ENCODE assay signal across 10 cellular contexts in the genomic region with DNA sequence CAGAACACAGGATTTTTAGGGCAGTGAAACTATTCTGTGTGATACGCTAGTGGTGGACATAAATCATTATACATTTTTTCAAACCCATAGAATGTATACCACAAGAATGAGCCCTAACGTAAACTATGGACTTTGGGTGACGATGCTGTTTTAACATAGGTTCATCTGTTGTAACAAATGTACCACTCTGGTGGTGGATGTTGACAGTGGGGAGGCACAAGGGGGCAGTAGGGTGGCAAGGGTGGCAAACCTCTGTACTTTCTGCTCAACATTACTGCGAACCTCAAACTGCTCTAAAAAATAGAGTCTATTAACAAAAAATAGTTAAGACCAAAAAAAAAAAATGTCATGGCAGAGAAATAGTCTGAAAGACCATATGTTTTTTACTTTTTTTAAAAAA. TPM values are rescaled to one million over a fixed set of nuclear protein-coding genes. Genes with fewer than 3 reads are reported as not detected.
DNase-seq lines count a peak whose midpoint lies in the region; ATAC-seq and TF ChIP-seq lines count a peak whose summit lies in the region.
"Had no signal": no experiment of that assay in that cellular context is flagged by ENCODE, and none has a peak within 500 bp of the region (broad histone marks: within the 10 kb centered on the region; RNA-seq: fewer than 3 reads in every experiment).

No MANE protein-coding gene starts in this region.

- H3K4me1 ChIP-seq in RWPE2 (ENCODE audit: insufficient read depth, poor library complexity, severe bottlenecking) = no peaks in the 10 kb centered on the region
- H3K4me1 ChIP-seq: pancreas had no signal

- DNase-seq in GM06990 (ENCODE audit: extremely low read depth, insufficient read length) = no peak
- no peak for DNase-seq in RWPE2 (ENCODE audit: low spot score)
- peak; percentile 7 for DNase-seq in effector CD8-positive, alpha-beta T cell (lab: John Stamatoyannopoulos, UW)
- no peak for DNase-seq in sciatic nerve (ENCODE audit: low spot score)
- DNase-seq in NCI-H1048 (lab: John Stamatoyannopoulos, UW) = no peak
- no peak for DNase-seq in NK-92 (lab: John Stamatoyannopoulos, UW; ENCODE audit: unreplicated experiment)
- DNase-seq in nephron progenitor cell = no peak
- DNase-seq: NCI-H510A, pancreas had no signal

- no peak overlapping the region for H3K27ac ChIP-seq in RWPE2 (ENCODE audit: poor library complexity, severe bottlenecking)
- H3K27ac ChIP-seq: pancreas had no signal

- ATAC-seq in RWPE2 (ENCODE audit: low read depth) (peak; percentile 36; the same call in 2 of the 3 replicates), sciatic nerve (peak; percentile 70), HG03135 (IDR thresholded peaks at IDR 0.05; ENCODE audit: unreplicated experiment) (no peak)

- H3K9me3 ChIP-seq in RWPE2 (ENCODE audit: severe bottlenecking) = no peaks in the 10 kb centered on the region
- H3K9me3 ChIP-seq: pancreas had no signal

- peaks cover 14% of the 10 kb centered on the region for H3K9me3 Mint-ChIP-seq in nephron progenitor cell

- peaks cover 16% of the 10 kb centered on the region for H3K4me1 Mint-ChIP-seq in nephron progenitor cell

- no peak overlapping the region for H3K4me3 Mint-ChIP-seq in nephron progenitor cell

- H3K4me3 ChIP-seq in GM06990 (replicated peaks; ENCODE audit: low read depth, low read length) (no peak overlapping the region), RWPE2 (ENCODE audit: severe bottlenecking) (no peak overlapping the region)
- H3K4me3 ChIP-seq: pancreas had no signal

- TF ChIP-seq CTCF in GM06990 (IDR thresholded peaks at IDR 0.05; ENCODE audit: insufficient read depth, low read length, poor library complexity, severe bottlenecking) (peak; percentile 28), RWPE2 (IDR thresholded peaks at IDR 0.05; ENCODE audit: poor library complexity, severe bottlenecking) (peak; percentile 39), nephron progenitor cell (IDR thresholded peaks at IDR 0.05) (no peak)

- H3K27me3 Mint-ChIP-seq in nephron progenitor cell (ENCODE audit: low read depth, poor library complexity) = peaks cover 9% of the 10 kb centered on the region

- H3K27me3 ChIP-seq in GM06990 (replicated peaks; ENCODE audit: control insufficient read depth, insufficient read depth, low read length) (no peaks in the 10 kb centered on the region; the same call in 1 of the 2 replicates), RWPE2 (ENCODE audit: insufficient read depth, poor library complexity, severe bottlenecking) (no peaks in the 10 kb centered on the region)
- H3K27me3 ChIP-seq: pancreas had no signal

- H3K27ac Mint-ChIP-seq in nephron progenitor cell = no peak overlapping the region

- H3K36me3 ChIP-seq in GM06990 (ENCODE audit: control insufficient read depth, insufficient read depth, low read length) (no peaks in the 10 kb centered on the region), RWPE2 (ENCODE audit: low read depth) (no peaks in the 10 kb centered on the region)
- H3K36me3 ChIP-seq: pancreas had no signal

- H3K36me3 Mint-ChIP-seq in nephron progenitor cell (ENCODE audit: low read depth) = no peaks in the 10 kb centered on the region

- intact Hi-C loops in sciatic nerve (cut with DNase I) = no loop called here

RNA-seq across cellular contexts. Expression of a gene that starts 9.1 kb away (rescaled TPM):
- 65.7 TPM for total RNA-seq in sciatic nerve
